9 cellular contexts compared by ENCODE assay signal in the genomic region with DNA sequence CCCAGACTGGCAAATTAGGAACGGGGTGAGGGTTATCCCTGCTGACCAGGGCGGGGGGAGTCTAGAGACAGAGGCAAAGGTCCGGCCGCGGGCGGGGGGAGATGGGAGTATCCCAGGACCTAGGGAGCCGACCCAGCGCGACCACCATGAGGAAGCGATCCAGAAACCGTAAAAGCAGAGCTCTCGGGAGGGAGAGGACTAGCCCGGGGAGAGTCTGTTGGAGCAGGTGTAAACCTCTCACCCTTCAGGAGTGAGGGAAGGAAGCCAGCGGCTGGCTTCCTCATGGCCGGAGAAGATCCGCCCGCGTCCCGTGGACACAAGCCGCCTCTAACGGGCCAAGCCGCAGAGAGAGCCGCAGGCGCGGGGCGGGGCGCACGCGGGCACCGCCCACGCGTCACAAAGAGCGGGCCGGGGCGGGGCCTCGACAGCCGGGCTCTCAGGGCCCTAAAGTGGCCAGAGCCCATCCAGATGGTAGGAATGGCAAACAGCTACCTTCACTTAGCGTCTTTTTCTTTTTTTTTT. TPM values are rescaled to one million over a fixed set of nuclear protein-coding genes. Genes with fewer than 3 reads are reported as not detected.
DNase-seq lines count a peak whose midpoint lies in the region; ATAC-seq and TF ChIP-seq lines count a peak whose summit lies in the region.
"Had no signal": no experiment of that assay in that cellular context is flagged by ENCODE, and none has a peak within 500 bp of the region (broad histone marks: within the 10 kb centered on the region; RNA-seq: fewer than 3 reads in every experiment).

A gene (minus strand): TSS at position 350 of the 522 bp plus-strand sequence. CDS start 66 bp downstream, at position 284.

- no peaks in the 10 kb centered on the region for H3K27me3 ChIP-seq in BJ (ENCODE audit: control insufficient read depth, insufficient read depth, low read length)
- no peaks in the 10 kb centered on the region for H3K27me3 ChIP-seq in aorta (ENCODE audit: control insufficient read depth in 1 of 2, insufficient read depth in 2 of 2, low read length in 1 of 2)

- 4 to 11% methylated on average over 31 to 38 of the region's 38 CpGs for WGBS in aorta, 2 donors

- TF ChIP-seq CTCF in BJ (IDR thresholded peaks at IDR 0.05; ENCODE audit: insufficient read depth, low read depth, low read length) = no peak
- no peak for TF ChIP-seq CTCF in nephron progenitor cell (IDR thresholded peaks at IDR 0.05)

- H3K36me3 ChIP-seq in BJ (ENCODE audit: control insufficient read depth, insufficient read depth, low read length) (peaks cover 14% of the 10 kb centered on the region), aorta (ENCODE audit: control insufficient read depth in 1 of 2, insufficient read depth in 2 of 2, low read length in 1 of 2) (peaks cover 0 to 9% of the 10 kb centered on the region in 2 donors)

- CTCF ChIA-PET in BJ (lab: Yijun Ruan, JAX) = interaction anchor here (1.3 kb wide), 1 partner anchor 39 kb away, joined by 3 read pairs; no protein-coding TSS in a partner anchor

- peak within 1 kb of the TSS; percentile 7 for H3K4me3 ChIP-seq in BJ (ENCODE audit: low read depth, low read length)
- peak within 1 kb of the TSS in 1 of 2 donors; percentile 15 for H3K4me3 ChIP-seq in aorta (ENCODE audit: low read length in 2 of 2)

- POLR2A ChIA-PET in BJ (lab: Charles Lee) = no interaction called here

- no peaks in the 10 kb centered on the region for H3K4me1 ChIP-seq in aorta (ENCODE audit: control insufficient read depth in 1 of 2, insufficient read depth in 2 of 2, low read length in 2 of 2)

- intact Hi-C loops in activated T-helper 2 cell treated with anti-CD3 and anti-CD28 coated beads, Interferon-gamma antibody, Interleukin-2, Interleukin-4, amounts not matched to agents 10 μg/mL and 5 μg/mL and 100 μg/mL, durations not matched to agents 14 hours and 24 hours and 36 hours (cut with micrococcal nuclease) = no loop called here
- intact Hi-C loops in aorta (cut with DNase I) = no loop called here

- DNase-seq in BJ (ENCODE audit: low read depth) = peak; percentile 7
- peak; percentile 20 for DNase-seq in activated T-helper 2 cell treated with anti-CD3 and anti-CD28 coated beads, Interferon-gamma antibody, Interleukin-2, Interleukin-4, amounts not matched to agents 10 μg/mL and 5 μg/mL and 100 μg/mL, durations not matched to agents 14 hours and 24 hours and 36 hours (ENCODE audit: low spot score)
- DNase-seq in foreskin melanocyte = peak; percentile 73
- peak; percentile 79 for DNase-seq in nephron progenitor cell
- peak; percentile 87 to 93 for DNase-seq in aorta
- no peak for DNase-seq in middle frontal gyrus (ENCODE audit: extremely low spot score, low spot score)
- DNase-seq in Kasumi-1 (lab: John Stamatoyannopoulos, UW) = no peak

- peaks cover 50% of the 10 kb centered on the region for H3K36me3 Mint-ChIP-seq in activated T-helper 2 cell treated with anti-CD3 and anti-CD28 coated beads, Interferon-gamma antibody, Interleukin-2, Interleukin-4, amounts not matched to agents 10 μg/mL and 5 μg/mL and 100 μg/mL, durations not matched to agents 14 hours and 24 hours and 36 hours (ENCODE audit: low read depth)
- H3K36me3 Mint-ChIP-seq in nephron progenitor cell (ENCODE audit: low read depth) = peaks cover 38% of the 10 kb centered on the region

- H3K9me3 Mint-ChIP-seq in activated T-helper 2 cell treated with anti-CD3 and anti-CD28 coated beads, Interferon-gamma antibody, Interleukin-2, Interleukin-4, amounts not matched to agents 10 μg/mL and 5 μg/mL and 100 μg/mL, durations not matched to agents 14 hours and 24 hours and 36 hours = peaks cover 22% of the 10 kb centered on the region
- H3K9me3 Mint-ChIP-seq in nephron progenitor cell = peaks cover 13% of the 10 kb centered on the region

- no peaks in the 10 kb centered on the region for H3K4me1 Mint-ChIP-seq in activated T-helper 2 cell treated with anti-CD3 and anti-CD28 coated beads, Interferon-gamma antibody, Interleukin-2, Interleukin-4, amounts not matched to agents 10 μg/mL and 5 μg/mL and 100 μg/mL, durations not matched to agents 14 hours and 24 hours and 36 hours (ENCODE audit: low read depth)
- peaks cover 25% of the 10 kb centered on the region for H3K4me1 Mint-ChIP-seq in nephron progenitor cell

- peak within 1 kb of the TSS; percentile 52 for H3K4me3 Mint-ChIP-seq in activated T-helper 2 cell treated with anti-CD3 and anti-CD28 coated beads, Interferon-gamma antibody, Interleukin-2, Interleukin-4, amounts not matched to agents 10 μg/mL and 5 μg/mL and 100 μg/mL, durations not matched to agents 14 hours and 24 hours and 36 hours (ENCODE audit: low read depth)
- H3K4me3 Mint-ChIP-seq in nephron progenitor cell = peak within 1 kb of the TSS; percentile 86

- no peak within 1 kb of the TSS for H3K27ac ChIP-seq in aorta (ENCODE audit: low read depth in 1 of 2, low read length in 2 of 2)
- H3K27ac ChIP-seq: epithelial cell of prostate had no signal

- ATAC-seq in HG02678 (IDR thresholded peaks at IDR 0.05; ENCODE audit: unreplicated experiment) = peak; percentile 71
- ATAC-seq in aorta (ENCODE audit: low FRiP score) = peak; percentile 92

- H3K27me3 Mint-ChIP-seq in activated T-helper 2 cell treated with anti-CD3 and anti-CD28 coated beads, Interferon-gamma antibody, Interleukin-2, Interleukin-4, amounts not matched to agents 10 μg/mL and 5 μg/mL and 100 μg/mL, durations not matched to agents 14 hours and 24 hours and 36 hours (ENCODE audit: low read depth) = peaks cover 6% of the 10 kb centered on the region
- peaks cover 4% of the 10 kb centered on the region for H3K27me3 Mint-ChIP-seq in nephron progenitor cell (ENCODE audit: low read depth, poor library complexity)

- no peaks in the 10 kb centered on the region for H3K9me3 ChIP-seq in aorta (ENCODE audit: control insufficient read depth, low read length)

- peak within 1 kb of the TSS; percentile 36 for H3K27ac Mint-ChIP-seq in activated T-helper 2 cell treated with anti-CD3 and anti-CD28 coated beads, Interferon-gamma antibody, Interleukin-2, Interleukin-4, amounts not matched to agents 10 μg/mL and 5 μg/mL and 100 μg/mL, durations not matched to agents 14 hours and 24 hours and 36 hours
- peak within 1 kb of the TSS; percentile 65 for H3K27ac Mint-ChIP-seq in nephron progenitor cell

RNA-seq across cellular contexts. Expression of the gene that starts here (rescaled TPM):
- polyA plus RNA-seq in BJ (2011; rRNA removed) (0.17 and 0.40 TPM in 2 replicates), aorta (under 1 TPM in 1 of 2 donors, not detected in 1; 0.25 TPM)
- 0.52 TPM in 1 of 2 replicates, not detected in the other for polyA minus RNA-seq in BJ (2011; rRNA and poly(A)+ RNA removed)
- 1.2 and 1.5 TPM in 2 replicates for total RNA-seq in activated T-helper 2 cell treated with anti-CD3 and anti-CD28 coated beads, Interferon-gamma antibody, Interleukin-2, Interleukin-4, amounts not matched to agents 10 μg/mL and 5 μg/mL and 100 μg/mL, durations not matched to agents 14 hours and 24 hours and 36 hours
- total RNA-seq in aorta = 1 to 10 TPM; 1.8 to 5.2 TPM

Comparison
In these comparisons a context has a peak if more than half of its experiments do, and no peak if none do; other contexts are left out.
1. Peak in DNase-seq and H3K4me3 ChIP-seq in BJ; RNA of the gene not detected or under 1 TPM.
2. DNase-seq: peak in activated T-helper 2 cell treated with anti-CD3 and anti-CD28 coated beads, Interferon-gamma antibody, Interleukin-2, Interleukin-4, amounts not matched to agents 10 μg/mL and 5 μg/mL and 100 μg/mL, durations not matched to agents 14 hours and 24 hours and 36 hours (single experiment), foreskin melanocyte (single experiment), nephron progenitor cell (single experiment) and aorta (2 of 2); none in middle frontal gyrus (single experiment) and Kasumi-1 (0 of 2).